In genomic region chr4:1996866-1997611, GRCh38 we compare ENCODE assay signal across 1 cellular context.
TF ChIP-seq lines count a peak whose summit lies in the region.

No MANE protein-coding gene starts in this region.

TF ChIP-seq in K562, 482 proteins besides CTCF, POLR2A, EP300 and RAD21 (continued from another document):
- TF ChIP-seq ZNF274 (IDR thresholded peaks at IDR 0.05; ENCODE audit: borderline replicate concordance, low read depth, low read length): no peak
- peak; percentile 35; the same call in 1 of the 2 replicates for TF ChIP-seq PKNOX1 (IDR thresholded peaks at IDR 0.05)
- no peak for TF ChIP-seq KDM5B (IDR thresholded peaks at IDR 0.05; ENCODE audit: insufficient replicate concordance, low read depth, low read length)
- TF ChIP-seq DPF2 (IDR thresholded peaks at IDR 0.05): no peak
- TF ChIP-seq RBM25 (IDR thresholded peaks at IDR 0.05; ENCODE audit: low read depth, low read length, severe bottlenecking): no peak
- TF ChIP-seq KLF16 (IDR thresholded peaks at IDR 0.05): no peak
- no peak for TF ChIP-seq KDM2B (CRISPR knock-in tag; IDR thresholded peaks at IDR 0.05)
- TF ChIP-seq ID3 (CRISPR knock-in tag; IDR thresholded peaks at IDR 0.05): no peak
- no peak for TF ChIP-seq ID3 (tag; IDR thresholded peaks at IDR 0.05)
TF ChIP-seq in K562: peak in this region for 2.
